22 cellular contexts compared by ENCODE assay signal in genomic region chr22:34976474-34976873, GRCh38.
DNase-seq lines count a peak whose midpoint lies in the region; ATAC-seq and FAIRE-seq lines count a peak whose summit lies in the region.
"Had no signal": no experiment of that assay in that cellular context is flagged by ENCODE, and none has a peak within 500 bp of the region (broad histone marks: within the 10 kb centered on the region; RNA-seq: fewer than 3 reads in every experiment).

No MANE protein-coding gene starts in this region.

- peak; percentile 46 for FAIRE-seq in urothelium cell line (lab: Jason Lieb, UNC)
- FAIRE-seq: A549, G401.6, GM12878, GM19239, HepG2 had no signal

- peak; percentile 26 for ATAC-seq in activated T-helper 17 cell treated with anti-CD3 and anti-CD28 coated beads, Interleukin-2, amount 50 U/mL, for 72 hours (replicated peaks)
- ATAC-seq: GM12878, Panc1 had no signal

- H3K9me3 Mint-ChIP-seq in activated T-helper 17 cell treated with anti-CD3 and anti-CD28 coated beads, Interleukin-2, amount 50 U/mL, for 72 hours, result no peaks in the 10 kb centered on the region
- H3K9me3 Mint-ChIP-seq: CD4-positive, alpha-beta T cell had no signal

- peaks cover 26% of the 10 kb centered on the region for H3K27me3 Mint-ChIP-seq in activated T-helper 17 cell treated with anti-CD3 and anti-CD28 coated beads, Interleukin-2, amount 50 U/mL, for 72 hours

- H3K27ac Mint-ChIP-seq in activated T-helper 17 cell treated with anti-CD3 and anti-CD28 coated beads, Interleukin-2, amount 50 U/mL, for 72 hours, result no peak overlapping the region
- H3K27ac Mint-ChIP-seq: CD4-positive, alpha-beta T cell had no signal

- no peaks in the 10 kb centered on the region for H3K36me3 Mint-ChIP-seq in activated T-helper 17 cell treated with anti-CD3 and anti-CD28 coated beads, Interleukin-2, amount 50 U/mL, for 72 hours (ENCODE audit: low read depth)

- no peaks in the 10 kb centered on the region for H3K4me1 Mint-ChIP-seq in activated T-helper 17 cell treated with anti-CD3 and anti-CD28 coated beads, Interleukin-2, amount 50 U/mL, for 72 hours

- DNase-seq in stimulated activated CD4-positive, alpha-beta T cell treated with anti-CD3 and anti-CD28 coated beads, Interleukin-15, amount 100 ng/mL, for 24 hours, result peak; percentile 7
- no peak for DNase-seq in stimulated activated CD4-positive, alpha-beta T cell treated with anti-CD3 and anti-CD28 coated beads, Interleukin-4, amount 100 ng/mL, for 4 hours
- DNase-seq in NAMALWA (ENCODE audit: low spot score) (peak; percentile 6), urothelium cell line (ENCODE audit: low spot score) (no peak), NCI-H446 treated with DMSO at 0.1 percent for 48 hours (lab: John Stamatoyannopoulos, UW) (no peak), H4 (ENCODE audit: low spot score) (no peak)
- DNase-seq: AML-193; CD4-positive, alpha-beta T cell; DMS53; KBM-7; NCI-H1048; NCI-H1417; NCI-H1694; NCI-H2029 treated with DMSO at 0.1 percent for 48 hours; SHP77 treated with DMSO at 0.1 percent for 48 hours had no signal

- H3K4me3 Mint-ChIP-seq in activated T-helper 17 cell treated with anti-CD3 and anti-CD28 coated beads, Interleukin-2, amount 50 U/mL, for 72 hours, result no peak overlapping the region
- H3K4me3 Mint-ChIP-seq: CD4-positive, alpha-beta T cell had no signal

Comparison
In these comparisons a context has a peak if more than half of its experiments do, and no peak if none do; other contexts are left out.
1. DNase-seq: peak in stimulated activated CD4-positive, alpha-beta T cell treated with anti-CD3 and anti-CD28 coated beads, Interleukin-15, amount 100 ng/mL, for 24 hours (single experiment) and NAMALWA (single experiment); none in stimulated activated CD4-positive, alpha-beta T cell treated with anti-CD3 and anti-CD28 coated beads, Interleukin-4, amount 100 ng/mL, for 4 hours (0 of 2), urothelium cell line (single experiment), NCI-H446 treated with DMSO at 0.1 percent for 48 hours (single experiment) and H4 (single experiment).